Comparison of ENCODE assay signal across 11 cellular contexts in the genomic region with DNA sequence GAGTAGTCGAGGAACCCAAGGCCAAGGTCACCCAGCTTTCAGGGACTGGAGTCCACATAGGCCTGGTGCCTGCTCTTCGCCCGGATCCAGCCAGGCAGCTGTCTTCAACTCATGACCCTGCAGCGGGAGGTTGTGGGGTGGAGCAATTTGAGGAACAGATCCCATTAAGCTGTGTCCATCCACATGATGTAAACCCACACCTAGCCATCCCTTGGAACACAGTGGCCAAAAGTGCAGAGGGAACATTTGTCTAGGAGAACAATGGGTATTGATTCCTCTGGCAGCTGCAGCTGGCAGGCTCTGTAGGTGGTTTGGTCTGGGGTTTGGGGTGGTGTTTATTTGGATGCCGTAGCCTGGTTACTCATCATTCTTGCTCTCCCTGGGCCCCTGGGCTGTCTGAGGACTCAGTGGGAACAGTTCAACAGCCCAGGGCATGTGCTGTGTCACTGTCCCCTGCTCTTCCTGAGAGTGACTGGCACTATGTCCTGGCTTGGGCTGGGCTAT.
A peak's percentile ranks its signal among the peaks of the same experiment; 100 is the strongest.
DNase-seq lines count a peak whose midpoint lies in the region; ATAC-seq and TF ChIP-seq lines count a peak whose summit lies in the region.
"Had no signal": no experiment of that assay in that cellular context is flagged by ENCODE, and none has a peak within 500 bp of the region (broad histone marks: within the 10 kb centered on the region; RNA-seq: fewer than 3 reads in every experiment).

No MANE protein-coding gene starts in this region.

- no peaks in the 10 kb centered on the region for H3K27me3 ChIP-seq in gastrocnemius medialis

- H3K9me3 ChIP-seq in gastrocnemius medialis, result no peaks in the 10 kb centered on the region

- no peak overlapping the region for H3K4me3 ChIP-seq in gastrocnemius medialis

- ATAC-seq in esophagus mucosa (peak; percentile 79), gastrocnemius medialis (peak; percentile 76 to 81), GM21723 (IDR thresholded peaks at IDR 0.05; ENCODE audit: unreplicated experiment) (no peak), HG03354 (IDR thresholded peaks at IDR 0.05; ENCODE audit: poor library complexity, severe bottlenecking, unreplicated experiment) (no peak)
- ATAC-seq: activated CD4-positive, alpha-beta T cell treated with anti-CD3 and anti-CD28 coated beads for 36 hours had no signal

- TF ChIP-seq CTCF in gastrocnemius medialis (IDR thresholded peaks at IDR 0.05 in 4 of 5, conservative IDR thresholded peaks at IDR 0.05 in 1 of 5), result no peak

- no peaks in the 10 kb centered on the region for H3K36me3 ChIP-seq in gastrocnemius medialis

- no peak for TF ChIP-seq POLR2A in gastrocnemius medialis (IDR thresholded peaks at IDR 0.05)

- peak overlapping the region; percentile 62 to 85 (median 72) for H3K27ac ChIP-seq in gastrocnemius medialis

- H3K4me1 ChIP-seq in gastrocnemius medialis, result peaks cover 5 to 23% of the 10 kb centered on the region in 2 donors

- intact Hi-C loops in gastrocnemius medialis (cut with DNase I; ENCODE audit: low total_unique reads), result loop anchor here (1.0 to 5.0 kb wide), 2 partner anchors 12 to 638 kb away; no protein-coding TSS in a partner anchor

- DNase-seq in LHCN-M2 (ENCODE audit: low read depth) (peak; percentile 93), NCI-H748 treated with DMSO at 0.1 percent for 48 hours (lab: John Stamatoyannopoulos, UW) (peak; percentile 68), gastrocnemius medialis (peak; percentile 70 to 74), islet precursor cell (no peak)
- DNase-seq in activated effector memory CD4-positive, alpha-beta T cell treated with anti-CD3 and anti-CD28 coated beads, Interleukin-2, amount 50 U/mL, for 16 hours, result no peak
- DNase-seq: activated CD4-positive, alpha-beta T cell treated with anti-CD3 and anti-CD28 coated beads for 36 hours; activated naive CD4-positive, alpha-beta T cell treated with anti-CD3 and anti-CD28 coated beads, Interleukin-2, amount 10 ng/mL, durations not matched to agents 7 days and 5 days; stimulated activated CD4-positive, alpha-beta T cell treated with anti-CD3 and anti-CD28 coated beads, Interleukin-1b, Interleukin-23, amount 100 ng/mL, for 48 hours had no signal

- in situ Hi-C loops in gastrocnemius medialis (cut with MboI; ENCODE audit: low sequenced_read_pairs in 4 of 4), result no loop called here

Comparison
In these comparisons a context has a peak if more than half of its experiments do, and no peak if none do; other contexts are left out.
1. DNase-seq: peak in LHCN-M2 (single experiment), NCI-H748 treated with DMSO at 0.1 percent for 48 hours (single experiment) and gastrocnemius medialis (2 of 2); none in islet precursor cell (single experiment) and activated effector memory CD4-positive, alpha-beta T cell treated with anti-CD3 and anti-CD28 coated beads, Interleukin-2, amount 50 U/mL, for 16 hours (single experiment).
2. ATAC-seq: peak in esophagus mucosa (single experiment) and gastrocnemius medialis (2 of 2); none in GM21723 (single experiment) and HG03354 (single experiment).